ENCODE assay signal across 26 cellular contexts in genomic region chr18:34491719-34492118, GRCh38.
A peak's percentile ranks its signal among the peaks of the same experiment; 100 is the strongest.
DNase-seq lines count a peak whose midpoint lies in the region; ATAC-seq and TF ChIP-seq lines count a peak whose summit lies in the region.
"Had no signal": no experiment of that assay in that cellular context is flagged by ENCODE, and none has a peak within 500 bp of the region (broad histone marks: within the 10 kb centered on the region; RNA-seq: fewer than 3 reads in every experiment).

No MANE protein-coding gene starts in this region.

- no peak overlapping the region for H3K4me3 Mint-ChIP-seq in activated CD4-positive, alpha-beta T cell treated with anti-CD3 and anti-CD28 coated beads, Interleukin-2, amount 10 ng/mL, durations not matched to agents 24 days and 14 days
- H3K4me3 Mint-ChIP-seq: CD4-positive, alpha-beta T cell; IgD-negative memory B cell had no signal

- H3K36me3 Mint-ChIP-seq in activated CD4-positive, alpha-beta T cell treated with anti-CD3 and anti-CD28 coated beads, Interleukin-2, amount 10 ng/mL, durations not matched to agents 24 days and 14 days (ENCODE audit: low read depth), result no peaks in the 10 kb centered on the region
- H3K36me3 Mint-ChIP-seq: IgD-negative memory B cell had no signal

- H3K9me3 Mint-ChIP-seq in activated CD4-positive, alpha-beta T cell treated with anti-CD3 and anti-CD28 coated beads, Interleukin-2, amount 10 ng/mL, durations not matched to agents 24 days and 14 days, result no peaks in the 10 kb centered on the region

- no peak overlapping the region for H3K4me3 ChIP-seq in mesodermal cell (ENCODE audit: extremely low read depth, insufficient read depth, low read length, poor library complexity, severe bottlenecking)
- H3K4me3 ChIP-seq: BLaER1 treated with 17β-estradiol and CSF1 and Interleukin-3, amounts not matched to agents 10 nM and 100 nM; GM12878; PC-9; SJSA1 had no signal

- 41% methylated on average over 1 of the region's 2 CpGs; no CpG with 5 or more reads in 1 of the 2 experiments for WGBS in mesodermal cell (ENCODE audit: insufficient coverage in 2 of 2), 2 experiments

- CTCF ChIA-PET in HEK293T (lab: Yijun Ruan, JAX), result interaction anchor here (0.7 to 1.4 kb wide), 3 partner anchors 170 to 591 kb away, joined by 3 read pairs; no protein-coding TSS in a partner anchor

- no peaks in the 10 kb centered on the region for H3K9me3 ChIP-seq in mesodermal cell (ENCODE audit: control insufficient read depth, low read length)
- H3K9me3 ChIP-seq: SJSA1 had no signal

- H3K27me3 Mint-ChIP-seq in activated CD4-positive, alpha-beta T cell treated with anti-CD3 and anti-CD28 coated beads, Interleukin-2, amount 10 ng/mL, durations not matched to agents 24 days and 14 days, result peaks cover 42% of the 10 kb centered on the region

- intact Hi-C loops in activated CD4-positive, alpha-beta T cell treated with anti-CD3 and anti-CD28 coated beads, Interleukin-2, amount 10 ng/mL, durations not matched to agents 24 days and 14 days (cut with micrococcal nuclease), result no loop called here

- H3K27ac ChIP-seq in mesodermal cell (ENCODE audit: low read depth, low read length, severe bottlenecking), result peak overlapping the region; percentile 18
- H3K27ac ChIP-seq: BLaER1 treated with 17β-estradiol and CSF1 and Interleukin-3, amounts not matched to agents 10 nM and 100 nM; KMS-11; PC-9; SJSA1 had no signal

- no peaks in the 10 kb centered on the region for H3K36me3 ChIP-seq in mesodermal cell (ENCODE audit: control insufficient read depth, insufficient read depth, low read length)
- H3K36me3 ChIP-seq: BLaER1 treated with 17β-estradiol and CSF1 and Interleukin-3, amounts not matched to agents 10 nM and 100 nM; SJSA1 had no signal

- POLR2A ChIA-PET in HEK293T (lab: Yijun Ruan, JAX), result no interaction called here

- no peak overlapping the region for H3K27ac Mint-ChIP-seq in activated CD4-positive, alpha-beta T cell treated with anti-CD3 and anti-CD28 coated beads, Interleukin-2, amount 10 ng/mL, durations not matched to agents 24 days and 14 days
- H3K27ac Mint-ChIP-seq: CD4-positive, alpha-beta T cell; IgD-negative memory B cell had no signal

- peaks cover 3% of the 10 kb centered on the region for H3K4me1 Mint-ChIP-seq in activated CD4-positive, alpha-beta T cell treated with anti-CD3 and anti-CD28 coated beads, Interleukin-2, amount 10 ng/mL, durations not matched to agents 24 days and 14 days
- H3K4me1 Mint-ChIP-seq: IgD-negative memory B cell had no signal

- no peak for ATAC-seq in HG03442 (IDR thresholded peaks at IDR 0.05; ENCODE audit: unreplicated experiment)
- ATAC-seq: GM12878 had no signal

- peaks cover 8% of the 10 kb centered on the region for H3K4me1 ChIP-seq in mesodermal cell (ENCODE audit: control insufficient read depth, insufficient read depth, low read length, poor library complexity, severe bottlenecking)

- DNase-seq in NCI-H510A treated with DMSO at 0.1 percent for 48 hours (lab: John Stamatoyannopoulos, UW) (peak; percentile 61), NCI-H510A (lab: John Stamatoyannopoulos, UW) (no peak), HEK293T (ENCODE audit: extremely low spot score) (peak; percentile 49), NCI-H748 treated with DMSO at 0.1 percent for 48 hours (lab: John Stamatoyannopoulos, UW) (peak; percentile 45), EL (no peak)
- no peak for DNase-seq in activated CD4-positive, alpha-beta T cell treated with anti-CD3 and anti-CD28 coated beads, Interleukin-2, amount 10 ng/mL, durations not matched to agents 24 days and 14 days
- DNase-seq: CD4-positive, alpha-beta T cell; GDM1; MM.1S; NCI-H1694 treated with DMSO at 0.1 percent for 48 hours; NCI-H2081; NCI-H2171 treated with DMSO at 0.1 percent for 48 hours; NCI-H345; NCI-H524 treated with DMSO at 0.1 percent for 48 hours; NK-92 treated with Interleukin-12 subunit alpha and Interleukin-12 subunit beta, amount 100 ng/mL, for 24 hours; PC-9; Right ventricle myocardium superior; RPMI8226; T-helper 2 cell had no signal

TF ChIP-seq in HEK293T, 16 proteins besides CTCF, POLR2A, EP300 and RAD21:
- TF ChIP-seq FOXA1 (IDR thresholded peaks at IDR 0.05) (no peak), TARDBP (IDR thresholded peaks at IDR 0.05) (no peak), BHLHE40 (IDR thresholded peaks at IDR 0.05; ENCODE audit: borderline replicate concordance) (0 out of 2 replicates have a peak, but pooled peaks have one; percentile 14), PKNOX1 (IDR thresholded peaks at IDR 0.05) (peak; percentile 61), SUZ12 (IDR thresholded peaks at IDR 0.05) (no peak), LEF1 (IDR thresholded peaks at IDR 0.05; ENCODE audit: borderline replicate concordance) (no peak), CTBP1 (IDR thresholded peaks at IDR 0.05; ENCODE audit: borderline replicate concordance) (peak; percentile 84)

Comparison
In these comparisons a context has a peak if more than half of its experiments do, and no peak if none do; other contexts are left out.
1. DNase-seq: peak in NCI-H510A treated with DMSO at 0.1 percent for 48 hours (single experiment), HEK293T (single experiment) and NCI-H748 treated with DMSO at 0.1 percent for 48 hours (single experiment); none in NCI-H510A (single experiment), activated CD4-positive, alpha-beta T cell treated with anti-CD3 and anti-CD28 coated beads, Interleukin-2, amount 10 ng/mL, durations not matched to agents 24 days and 14 days (single experiment) and EL (single experiment).